11 cellular contexts compared by ENCODE assay signal in the genomic region with DNA sequence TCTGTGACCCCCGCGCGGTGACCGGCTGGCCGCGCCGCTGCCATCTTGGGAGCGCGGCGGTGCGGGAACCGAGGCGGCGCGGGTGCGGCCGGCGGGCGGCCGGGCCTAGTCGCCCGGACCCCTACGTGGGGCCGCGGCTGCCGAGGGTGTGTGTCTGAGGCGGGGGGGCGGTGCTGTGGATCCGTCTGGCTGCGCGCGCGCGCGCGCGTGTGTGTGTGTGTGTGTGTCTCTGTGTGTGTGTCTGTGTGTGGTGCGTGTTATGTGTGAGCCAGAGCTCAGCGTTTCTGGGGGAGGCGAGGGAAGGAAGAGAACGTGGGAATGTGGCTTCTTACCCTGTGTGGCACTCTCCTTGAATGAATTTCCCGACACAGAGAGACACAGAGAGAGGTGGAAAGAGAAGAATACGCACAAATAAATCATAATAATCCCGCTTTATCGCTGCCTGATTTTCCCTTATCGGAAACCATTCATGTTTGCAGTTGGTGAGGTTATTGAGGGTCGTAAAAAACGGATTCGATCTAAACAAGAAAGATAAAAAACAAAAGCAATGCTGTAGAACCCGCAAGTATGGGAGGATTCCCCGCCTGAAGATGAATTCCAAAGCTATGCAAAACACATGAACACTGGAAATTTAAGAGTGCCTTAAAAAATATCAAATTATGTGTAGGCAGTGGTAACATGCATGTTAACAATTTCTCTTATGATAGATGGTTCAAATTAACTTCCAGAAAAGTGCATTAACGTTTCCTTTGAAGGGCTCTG. TPM values are rescaled to one million over a fixed set of nuclear protein-coding genes. Genes with fewer than 3 reads are reported as not detected.
DNase-seq lines count a peak whose midpoint lies in the region; ATAC-seq and TF ChIP-seq lines count a peak whose summit lies in the region.
"Had no signal": no experiment of that assay in that cellular context is flagged by ENCODE, and none has a peak within 500 bp of the region (broad histone marks: within the 10 kb centered on the region; RNA-seq: fewer than 3 reads in every experiment).

No MANE protein-coding gene starts in this region.

- H3K27ac Mint-ChIP-seq in activated T-helper 1 cell treated with anti-CD3 and anti-CD28 coated beads, Interleukin-12 subunit alpha, Interleukin-12 subunit beta, Interleukin-2, Interleukin-4 antibody, amounts not matched to agents 30 ng/mL and 10 ng/mL and 1 ng/mL, durations not matched to agents 14 hours and 24 hours and 36 hours = peak overlapping the region; percentile 78
- no peak overlapping the region for H3K27ac Mint-ChIP-seq in glutamatergic neuron (ENCODE audit: unreplicated experiment)

- ATAC-seq in HCT116 = no peak
- ATAC-seq: activated naive CD4-positive, alpha-beta T cell treated with anti-CD3 and anti-CD28 coated beads, Interleukin-2, amount 50 U/mL, for 72 hours had no signal

- RAD21 ChIA-PET in HCT116 (lab: Charles Lee; ENCODE audit: low non-redundant PET in 1 of 2, low total read pairs in 2 of 2, uncharacterized antibody in 2 of 2, unreplicated experiment in 2 of 2) = interaction anchor here in 1 of 2 experiments (0.7 kb wide), 1 partner anchor 456 kb away, joined by 3 read pairs; no protein-coding TSS in a partner anchor

- no peak for TF ChIP-seq RAD21 in HCT116 (IDR thresholded peaks at IDR 0.05; ENCODE audit: low read depth)

- H3K9me3 ChIP-seq in HCT116 (ENCODE audit: control insufficient read depth in 1 of 2, insufficient read depth in 1 of 2, low read depth in 1 of 2, low read length in 2 of 2) (no peaks in the 10 kb centered on the region), prostate gland (no peaks in the 10 kb centered on the region)
- H3K9me3 ChIP-seq: neutrophil had no signal

- intact Hi-C loops in HCT116 (cut with micrococcal nuclease) (loop anchor here (10.0 kb wide), 1 partner anchor 1306 kb away; no protein-coding TSS in a partner anchor), prostate gland (cut with DNase I) (no loop called here)
- intact Hi-C loops in activated T-helper 1 cell treated with anti-CD3 and anti-CD28 coated beads, Interleukin-12 subunit alpha, Interleukin-12 subunit beta, Interleukin-2, Interleukin-4 antibody, amounts not matched to agents 30 ng/mL and 10 ng/mL and 1 ng/mL, durations not matched to agents 14 hours and 24 hours and 36 hours (cut with micrococcal nuclease) = loop anchor here (10.0 kb wide), 1 partner anchor 1696 kb away; the partner anchor contains the start of gene MCTP1

- no peaks in the 10 kb centered on the region for H4K20me1 ChIP-seq in HCT116 (ENCODE audit: insufficient read depth)

- H3K27me3 Mint-ChIP-seq in activated T-helper 1 cell treated with anti-CD3 and anti-CD28 coated beads, Interleukin-12 subunit alpha, Interleukin-12 subunit beta, Interleukin-2, Interleukin-4 antibody, amounts not matched to agents 30 ng/mL and 10 ng/mL and 1 ng/mL, durations not matched to agents 14 hours and 24 hours and 36 hours (ENCODE audit: insufficient read depth) = peaks cover 72% of the 10 kb centered on the region
- H3K27me3 Mint-ChIP-seq in glutamatergic neuron (ENCODE audit: unreplicated experiment) = peaks cover 30% of the 10 kb centered on the region

- no peak overlapping the region for H3K4me2 ChIP-seq in HCT116 (ENCODE audit: low read length)

- H3K27me3 ChIP-seq in HCT116 (ENCODE audit: insufficient read depth, low read length) (no peaks in the 10 kb centered on the region), prostate gland (replicated peaks; ENCODE audit: insufficient read depth) (peaks cover 2% of the 10 kb centered on the region)

- BruUV-seq in HCT116 (replicated peaks; lab: Mats Ljungman, UMichigan) = TSS peak; percentile 17

- peaks cover 0 to 52% of the 10 kb centered on the region in 2 experiments; a peak in 2 of 4 replicates for H3K36me3 ChIP-seq in HCT116 (ENCODE audit: control insufficient read depth in 1 of 2, insufficient read depth in 2 of 2, low read length in 2 of 2)
- H3K36me3 ChIP-seq in prostate gland = no peaks in the 10 kb centered on the region
- H3K36me3 ChIP-seq: neutrophil had no signal

- POLR2A ChIA-PET in HCT116 (lab: Charles Lee) = no interaction called here

- H3K27ac ChIP-seq in HCT116 (ENCODE audit: low read depth, low read length) (peak overlapping the region; percentile 99), prostate gland (peak overlapping the region; percentile 36 to 56)
- H3K27ac ChIP-seq: neutrophil had no signal

- peaks cover 5% of the 10 kb centered on the region for H3K36me3 Mint-ChIP-seq in activated T-helper 1 cell treated with anti-CD3 and anti-CD28 coated beads, Interleukin-12 subunit alpha, Interleukin-12 subunit beta, Interleukin-2, Interleukin-4 antibody, amounts not matched to agents 30 ng/mL and 10 ng/mL and 1 ng/mL, durations not matched to agents 14 hours and 24 hours and 36 hours (ENCODE audit: low read depth)
- no peaks in the 10 kb centered on the region for H3K36me3 Mint-ChIP-seq in glutamatergic neuron (ENCODE audit: unreplicated experiment)

- no peak overlapping the region for H3K4me3 Mint-ChIP-seq in activated T-helper 1 cell treated with anti-CD3 and anti-CD28 coated beads, Interleukin-12 subunit alpha, Interleukin-12 subunit beta, Interleukin-2, Interleukin-4 antibody, amounts not matched to agents 30 ng/mL and 10 ng/mL and 1 ng/mL, durations not matched to agents 14 hours and 24 hours and 36 hours
- H3K4me3 Mint-ChIP-seq in glutamatergic neuron (ENCODE audit: unreplicated experiment) = peak overlapping the region; percentile 68

- TF ChIP-seq CTCF in HCT116 (IDR thresholded peaks at IDR 0.05 in 2 of 3, conservative IDR thresholded peaks at IDR 0.05 in 1 of 3; ENCODE audit: borderline replicate concordance in 1 of 3, insufficient read depth in 1 of 3, low read depth in 2 of 3, low read length in 2 of 3) = no peak
- no peak for TF ChIP-seq CTCF in glutamatergic neuron (IDR thresholded peaks at IDR 0.05; ENCODE audit: partially characterized antibody, unreplicated experiment)
- TF ChIP-seq CTCF in prostate gland (IDR thresholded peaks at IDR 0.05) = no peak

- no peaks in the 10 kb centered on the region for H3K9me2 ChIP-seq in HCT116 (ENCODE audit: insufficient read depth)

- H3K79me2 ChIP-seq in HCT116 (ENCODE audit: insufficient read depth, low read length) = peaks cover 24% of the 10 kb centered on the region

- in situ Hi-C loops in KBM-7 (cut with MboI; ENCODE audit: low pct_unique_long_range_greater_than_20kb, low sequenced_read_pairs) = loop anchor here (25.0 kb wide), 2 partner anchors 199 to 324 kb away; no protein-coding TSS in a partner anchor

- no peaks in the 10 kb centered on the region for H3K9me3 Mint-ChIP-seq in activated T-helper 1 cell treated with anti-CD3 and anti-CD28 coated beads, Interleukin-12 subunit alpha, Interleukin-12 subunit beta, Interleukin-2, Interleukin-4 antibody, amounts not matched to agents 30 ng/mL and 10 ng/mL and 1 ng/mL, durations not matched to agents 14 hours and 24 hours and 36 hours
- peaks cover 16% of the 10 kb centered on the region for H3K9me3 Mint-ChIP-seq in glutamatergic neuron (ENCODE audit: unreplicated experiment)

- H2AFZ ChIP-seq in HCT116 (ENCODE audit: low read depth, low read length, poor library complexity, severe bottlenecking) = no peak overlapping the region

- TF ChIP-seq POLR2A in HCT116 (IDR thresholded peaks at IDR 0.05; ENCODE audit: borderline replicate concordance, extremely low read depth, insufficient read depth, insufficient read length) (no peak), prostate gland (IDR thresholded peaks at IDR 0.05) (no peak)

- DNase-seq in HCT116 (ENCODE audit: low read depth, low spot score) (no peak), glutamatergic neuron (no peak), prostate gland (ENCODE audit: low spot score) (no peak), HUDEP-2 (lab: John Stamatoyannopoulos, UW; ENCODE audit: unreplicated experiment in 76 of 76) (no peak), NCI-H1417 (lab: John Stamatoyannopoulos, UW) (no peak), pons (ENCODE audit: low spot score) (no peak), KBM-7 (no peak)
- no peak for DNase-seq in activated T-helper 1 cell treated with anti-CD3 and anti-CD28 coated beads, Interleukin-12 subunit alpha, Interleukin-12 subunit beta, Interleukin-2, Interleukin-4 antibody, amounts not matched to agents 30 ng/mL and 10 ng/mL and 1 ng/mL, durations not matched to agents 14 hours and 24 hours and 36 hours (ENCODE audit: low spot score)
- DNase-seq: NCI-H510A treated with DMSO at 0.1 percent for 48 hours had no signal

- CTCF ChIA-PET in HCT116 (lab: Charles Lee) = no interaction called here

- H3K9ac ChIP-seq in HCT116 (ENCODE audit: low read length) = no peak overlapping the region

- H3K4me1 Mint-ChIP-seq in activated T-helper 1 cell treated with anti-CD3 and anti-CD28 coated beads, Interleukin-12 subunit alpha, Interleukin-12 subunit beta, Interleukin-2, Interleukin-4 antibody, amounts not matched to agents 30 ng/mL and 10 ng/mL and 1 ng/mL, durations not matched to agents 14 hours and 24 hours and 36 hours (ENCODE audit: low read depth) = peaks cover 8% of the 10 kb centered on the region
- peaks cover 11% of the 10 kb centered on the region for H3K4me1 Mint-ChIP-seq in glutamatergic neuron (ENCODE audit: low read depth, unreplicated experiment)

- 33% methylated on average over 50 of the region's 52 CpGs for WGBS in prostate gland

- peaks cover 9 to 21% of the 10 kb centered on the region in 2 experiments for H3K4me1 ChIP-seq in HCT116 (ENCODE audit: control insufficient read depth in 1 of 2, insufficient read depth in 2 of 2, low read length in 2 of 2)
- H3K4me1 ChIP-seq in prostate gland (replicated peaks) = no peaks in the 10 kb centered on the region

- H3K4me3 ChIP-seq in HCT116 (replicated peaks in 1 of 2; ENCODE audit: low read depth in 1 of 2, low read length in 2 of 2) (no peak overlapping the region), prostate gland (peak overlapping the region; percentile 56)

TF ChIP-seq in HCT116, 20 proteins besides CTCF, POLR2A, EP300 and RAD21 (continues in another document):
- TF ChIP-seq ZFX (IDR thresholded peaks at IDR 0.05) = no peak
- TF ChIP-seq EZH2phosphoT487 (IDR thresholded peaks at IDR 0.05; ENCODE audit: borderline replicate concordance) = no peak

RNA-seq across cellular contexts. Expression of gene NR2F1, which starts 5.7 kb away (rescaled TPM):
- total RNA-seq in HCT116 (2021; ENCODE audit: unreplicated experiment) = 51.2 TPM
- 63.0 and 64.6 TPM in 2 replicates for polyA plus RNA-seq in HCT116 (2012)
- total RNA-seq in activated T-helper 1 cell treated with anti-CD3 and anti-CD28 coated beads, Interleukin-12 subunit alpha, Interleukin-12 subunit beta, Interleukin-2, Interleukin-4 antibody, amounts not matched to agents 30 ng/mL and 10 ng/mL and 1 ng/mL, durations not matched to agents 14 hours and 24 hours and 36 hours = not detected in 2 replicates
- 0.37 TPM for total RNA-seq in glutamatergic neuron (ENCODE audit: unreplicated experiment)
- 10 to 100 TPM; 14.9 to 49.3 TPM for total RNA-seq in prostate gland
- total RNA-seq: activated naive CD4-positive, alpha-beta T cell treated with anti-CD3 and anti-CD28 coated beads, Interleukin-2, amount 50 U/mL, for 72 hours had no signal

RNA-seq across cellular contexts. Expression of gene NR2F1-AS1, which starts 7.7 kb away (rescaled TPM):
- total RNA-seq in HCT116 (2021; ENCODE audit: unreplicated experiment) = 20.1 TPM
- polyA plus RNA-seq in HCT116 (2012) = 12.7 and 18.1 TPM in 2 replicates
- total RNA-seq in activated T-helper 1 cell treated with anti-CD3 and anti-CD28 coated beads, Interleukin-12 subunit alpha, Interleukin-12 subunit beta, Interleukin-2, Interleukin-4 antibody, amounts not matched to agents 30 ng/mL and 10 ng/mL and 1 ng/mL, durations not matched to agents 14 hours and 24 hours and 36 hours = not detected in 2 replicates
- total RNA-seq in glutamatergic neuron (ENCODE audit: unreplicated experiment) = 0.39 TPM
- 10 to 100 TPM; 11.9 to 12.4 TPM for total RNA-seq in prostate gland
- total RNA-seq: activated naive CD4-positive, alpha-beta T cell treated with anti-CD3 and anti-CD28 coated beads, Interleukin-2, amount 50 U/mL, for 72 hours had no signal

Comparison
In these comparisons a context has a peak if more than half of its experiments do, and no peak if none do; other contexts are left out.
1. H3K4me3 ChIP-seq: peak in prostate gland (2 of 2); none in HCT116 (0 of 2).
2. RNA of gene NR2F1, which starts 5.7 kb away (total RNA-seq): 51.2 TPM in HCT116 (single experiment) and 14.9 to 49.3 TPM in prostate gland; 0.37 TPM in glutamatergic neuron (single experiment) and not detected in activated T-helper 1 cell treated with anti-CD3 and anti-CD28 coated beads, Interleukin-12 subunit alpha, Interleukin-12 subunit beta, Interleukin-2, Interleukin-4 antibody, amounts not matched to agents 30 ng/mL and 10 ng/mL and 1 ng/mL, durations not matched to agents 14 hours and 24 hours and 36 hours; every median in the first group is over 10 times any median in the second.